ENCODE assay signal across 1 cellular context in genomic region chr2:237966565-237967462, GRCh38.
TF ChIP-seq lines count a peak whose summit lies in the region.

TSS of gene UBE2F (plus strand) at chr2:237967014. CDS start at chr2:237973108, 6,094 bp downstream.

TF ChIP-seq in HepG2, 621 proteins besides CTCF, POLR2A, EP300 and RAD21 (continued from another document and continues in another):
- TF ChIP-seq ZBTB40 (IDR thresholded peaks at IDR 0.05) (peak; percentile 100), ZBTB40 (CRISPR knock-in tag; IDR thresholded peaks at IDR 0.05) (peak; percentile 100), ZNF713 (CRISPR knock-in tag; IDR thresholded peaks at IDR 0.05) (no peak), REPIN1 (CRISPR knock-in tag; IDR thresholded peaks at IDR 0.05; ENCODE audit: borderline replicate concordance, low read depth) (no peak; the same call in 1 of the 2 replicates), THAP11 (CRISPR knock-in tag; IDR thresholded peaks at IDR 0.05) (peak; percentile 91), RFXANK (CRISPR knock-in tag; IDR thresholded peaks at IDR 0.05) (peak; percentile 86), HNRNPH1 (optimal IDR thresholded peaks at IDR 0.05; ENCODE audit: low read depth, low read length) (no peak), ZHX2 (IDR thresholded peaks at IDR 0.05; ENCODE audit: low read depth) (no peak), ZHX2 (CRISPR knock-in tag; IDR thresholded peaks at IDR 0.05; ENCODE audit: borderline replicate concordance) (no peak), CC2D1A (CRISPR knock-in tag; IDR thresholded peaks at IDR 0.05) (no peak), ELF4 (CRISPR knock-in tag; IDR thresholded peaks at IDR 0.05; ENCODE audit: borderline replicate concordance) (no peak), IRX3 (CRISPR knock-in tag; IDR thresholded peaks at IDR 0.05; ENCODE audit: borderline replicate concordance, low read depth) (0 out of 2 replicates have a peak, but pooled peaks have one; percentile 10), TMF1 (CRISPR knock-in tag; IDR thresholded peaks at IDR 0.05; ENCODE audit: low read depth) (peak; percentile 31), TEAD2 (CRISPR knock-in tag; IDR thresholded peaks at IDR 0.05) (no peak), ZSCAN21 (CRISPR knock-in tag; IDR thresholded peaks at IDR 0.05; ENCODE audit: borderline replicate concordance) (peak; percentile 54; the same call in 1 of the 2 replicates), ZNF710 (CRISPR knock-in tag; IDR thresholded peaks at IDR 0.05; ENCODE audit: borderline replicate concordance) (no peak), ZNF556 (CRISPR knock-in tag; IDR thresholded peaks at IDR 0.05; ENCODE audit: borderline replicate concordance) (peak; percentile 40), ZZZ3 (CRISPR knock-in tag; IDR thresholded peaks at IDR 0.05; ENCODE audit: borderline replicate concordance) (no peak), SIN3A (IDR thresholded peaks at IDR 0.05; ENCODE audit: borderline replicate concordance, low read depth, low read length) (peak; percentile 98), ZNF580 (CRISPR knock-in tag; IDR thresholded peaks at IDR 0.05; ENCODE audit: borderline replicate concordance, low read depth) (peak; percentile 41; the same call in 1 of the 2 replicates), ZSCAN29 (CRISPR knock-in tag; conservative IDR thresholded peaks at IDR 0.05) (no peak), NR0B2 (CRISPR knock-in tag; IDR thresholded peaks at IDR 0.05) (peak; percentile 44; the same call in 1 of the 2 replicates), ZBTB37 (CRISPR knock-in tag; IDR thresholded peaks at IDR 0.05) (no peak), HMGA1 (CRISPR knock-in tag; conservative IDR thresholded peaks at IDR 0.05) (no peak), ZNF879 (CRISPR knock-in tag; IDR thresholded peaks at IDR 0.05) (no peak), ZBED4 (CRISPR knock-in tag; IDR thresholded peaks at IDR 0.05; ENCODE audit: borderline replicate concordance) (0 out of 2 replicates have a peak, but pooled peaks have one; percentile 39), TOE1 (CRISPR knock-in tag; IDR thresholded peaks at IDR 0.05) (0 out of 2 replicates have a peak, but pooled peaks have one; percentile 80)
